In genomic region chr6:111825439-111825838, GRCh38 we compare ENCODE assay signal across 18 cellular contexts. TPM values are rescaled to one million over a fixed set of nuclear protein-coding genes. Genes with fewer than 3 reads are reported as not detected.
DNase-seq lines count a peak whose midpoint lies in the region; ATAC-seq and TF ChIP-seq lines count a peak whose summit lies in the region.
"Had no signal": no experiment of that assay in that cellular context is flagged by ENCODE, and none has a peak within 500 bp of the region (broad histone marks: within the 10 kb centered on the region; RNA-seq: fewer than 3 reads in every experiment).

No MANE protein-coding gene starts in this region.

- 88% methylated on average over 2 of the region's 2 CpGs for WGBS in suprapubic skin

- TF ChIP-seq POLR2A in suprapubic skin (IDR thresholded peaks at IDR 0.05), result no peak

- peaks cover 27% of the 10 kb centered on the region for H3K4me1 ChIP-seq in suprapubic skin

- peaks cover 92% of the 10 kb centered on the region for H3K4me1 Mint-ChIP-seq in activated T-cell treated with anti-CD3 and anti-CD28 coated beads, Interleukin-2, amount 50 U/mL, for 24 hours (ENCODE audit: low read depth)
- H3K4me1 Mint-ChIP-seq in WTC11, result no peaks in the 10 kb centered on the region
- H3K4me1 Mint-ChIP-seq in dendritic cell treated with granulocyte-macrophage colony-stimulating factor and Interleukin-4, amounts not matched to agents 40 ng/mL and 50 ng/mL, for 4 days (ENCODE audit: low read depth), result peaks cover 52% of the 10 kb centered on the region

- H3K4me3 Mint-ChIP-seq in activated T-cell treated with anti-CD3 and anti-CD28 coated beads, Interleukin-2, amount 50 U/mL, for 24 hours, result peak overlapping the region; percentile 63
- H3K4me3 Mint-ChIP-seq in WTC11, result no peak overlapping the region
- no peak overlapping the region for H3K4me3 Mint-ChIP-seq in dendritic cell treated with granulocyte-macrophage colony-stimulating factor and Interleukin-4, amounts not matched to agents 40 ng/mL and 50 ng/mL, for 4 days

- intact Hi-C loops in dendritic cell treated with granulocyte-macrophage colony-stimulating factor and Interleukin-4, amounts not matched to agents 40 ng/mL and 50 ng/mL, for 4 days (cut with micrococcal nuclease), result no loop called here

- H3K27me3 Mint-ChIP-seq in activated T-cell treated with anti-CD3 and anti-CD28 coated beads, Interleukin-2, amount 50 U/mL, for 24 hours, result no peaks in the 10 kb centered on the region
- H3K27me3 Mint-ChIP-seq in WTC11 (ENCODE audit: low read depth), result no peaks in the 10 kb centered on the region; the same call in 1 of the 2 replicates
- H3K27me3 Mint-ChIP-seq in dendritic cell treated with granulocyte-macrophage colony-stimulating factor and Interleukin-4, amounts not matched to agents 40 ng/mL and 50 ng/mL, for 4 days, result no peaks in the 10 kb centered on the region

- peaks cover 87% of the 10 kb centered on the region for H3K36me3 Mint-ChIP-seq in activated T-cell treated with anti-CD3 and anti-CD28 coated beads, Interleukin-2, amount 50 U/mL, for 24 hours (ENCODE audit: low read depth)
- H3K36me3 Mint-ChIP-seq in WTC11, result peaks cover 5% of the 10 kb centered on the region; the same call in 1 of the 2 replicates
- no peaks in the 10 kb centered on the region for H3K36me3 Mint-ChIP-seq in dendritic cell treated with granulocyte-macrophage colony-stimulating factor and Interleukin-4, amounts not matched to agents 40 ng/mL and 50 ng/mL, for 4 days (ENCODE audit: low read depth)

- peak overlapping the region; percentile 24 for H3K27ac ChIP-seq in suprapubic skin
- H3K27ac ChIP-seq: hepatocyte, thoracic aorta had no signal

- no peaks in the 10 kb centered on the region for H3K9me3 Mint-ChIP-seq in activated T-cell treated with anti-CD3 and anti-CD28 coated beads, Interleukin-2, amount 50 U/mL, for 24 hours
- peaks cover 5% of the 10 kb centered on the region; the same call in 1 of the 2 replicates for H3K9me3 Mint-ChIP-seq in WTC11
- no peaks in the 10 kb centered on the region for H3K9me3 Mint-ChIP-seq in dendritic cell treated with granulocyte-macrophage colony-stimulating factor and Interleukin-4, amounts not matched to agents 40 ng/mL and 50 ng/mL, for 4 days

- H3K9me3 ChIP-seq in suprapubic skin, result no peaks in the 10 kb centered on the region
- H3K9me3 ChIP-seq: thoracic aorta had no signal

- CTCF ChIA-PET in WTC11 (lab: Charles Lee), result interaction anchor here (1.2 kb wide), 1 partner anchor 116 kb away, joined by 3 read pairs; no protein-coding TSS in a partner anchor

- POLR2A ChIA-PET in WTC11 (lab: Charles Lee), result no interaction called here

- no peak for DNase-seq in activated T-cell treated with anti-CD3 and anti-CD28 coated beads, Interleukin-2, amount 50 U/mL, for 24 hours
- no peak for DNase-seq in activated T-cell treated with anti-CD3 and anti-CD28 coated beads, Interleukin-2, amount 50 U/mL, for 1 hour
- DNase-seq in WTC11 (ENCODE audit: low spot score) (no peak), suprapubic skin (ENCODE audit: low spot score in 2 of 2) (no peak), NCI-H774 (lab: John Stamatoyannopoulos, UW) (no peak), amniotic stem cell (lab: John Stamatoyannopoulos, UW) (no peak), NCI-H446 (lab: John Stamatoyannopoulos, UW) (no peak)
- DNase-seq: activated effector memory CD4-positive, alpha-beta T cell treated with anti-CD3 and anti-CD28 coated beads, Interleukin-2, amount 50 U/mL, for 16 hours; brain microvascular endothelial cell; DMS79 treated with DMSO at 0.1 percent for 48 hours; GOT3; islet precursor cell; NCI-H1694; NCI-H226; stimulated activated CD4-positive, alpha-beta T cell treated with anti-CD3 and anti-CD28 coated beads, Interleukin-4, amount 100 ng/mL, for 4 hours had no signal

- no peak for TF ChIP-seq CTCF in WTC11 (IDR thresholded peaks at IDR 0.05)
- TF ChIP-seq CTCF in suprapubic skin (IDR thresholded peaks at IDR 0.05), result no peak

- H3K27me3 ChIP-seq in suprapubic skin, result no peaks in the 10 kb centered on the region
- H3K27me3 ChIP-seq: brain microvascular endothelial cell, hepatocyte had no signal

- no peaks in the 10 kb centered on the region for H3K36me3 ChIP-seq in suprapubic skin
- H3K36me3 ChIP-seq: brain microvascular endothelial cell, thoracic aorta had no signal

- H3K4me3 ChIP-seq in suprapubic skin, result no peak overlapping the region
- H3K4me3 ChIP-seq: hepatocyte, thoracic aorta had no signal

- ATAC-seq in WTC11, result no peak

- no peak for TF ChIP-seq EP300 in suprapubic skin (IDR thresholded peaks at IDR 0.05)

- H3K27ac Mint-ChIP-seq in activated T-cell treated with anti-CD3 and anti-CD28 coated beads, Interleukin-2, amount 50 U/mL, for 24 hours, result peak overlapping the region; percentile 94
- H3K27ac Mint-ChIP-seq in WTC11, result peak overlapping the region; percentile 25; the same call in 1 of the 2 replicates
- H3K27ac Mint-ChIP-seq in dendritic cell treated with granulocyte-macrophage colony-stimulating factor and Interleukin-4, amounts not matched to agents 40 ng/mL and 50 ng/mL, for 4 days, result peak overlapping the region; percentile 46

TF ChIP-seq in WTC11, 78 proteins besides CTCF, POLR2A, EP300 and RAD21 (continues in another document):
- TF ChIP-seq, protein P1, sequence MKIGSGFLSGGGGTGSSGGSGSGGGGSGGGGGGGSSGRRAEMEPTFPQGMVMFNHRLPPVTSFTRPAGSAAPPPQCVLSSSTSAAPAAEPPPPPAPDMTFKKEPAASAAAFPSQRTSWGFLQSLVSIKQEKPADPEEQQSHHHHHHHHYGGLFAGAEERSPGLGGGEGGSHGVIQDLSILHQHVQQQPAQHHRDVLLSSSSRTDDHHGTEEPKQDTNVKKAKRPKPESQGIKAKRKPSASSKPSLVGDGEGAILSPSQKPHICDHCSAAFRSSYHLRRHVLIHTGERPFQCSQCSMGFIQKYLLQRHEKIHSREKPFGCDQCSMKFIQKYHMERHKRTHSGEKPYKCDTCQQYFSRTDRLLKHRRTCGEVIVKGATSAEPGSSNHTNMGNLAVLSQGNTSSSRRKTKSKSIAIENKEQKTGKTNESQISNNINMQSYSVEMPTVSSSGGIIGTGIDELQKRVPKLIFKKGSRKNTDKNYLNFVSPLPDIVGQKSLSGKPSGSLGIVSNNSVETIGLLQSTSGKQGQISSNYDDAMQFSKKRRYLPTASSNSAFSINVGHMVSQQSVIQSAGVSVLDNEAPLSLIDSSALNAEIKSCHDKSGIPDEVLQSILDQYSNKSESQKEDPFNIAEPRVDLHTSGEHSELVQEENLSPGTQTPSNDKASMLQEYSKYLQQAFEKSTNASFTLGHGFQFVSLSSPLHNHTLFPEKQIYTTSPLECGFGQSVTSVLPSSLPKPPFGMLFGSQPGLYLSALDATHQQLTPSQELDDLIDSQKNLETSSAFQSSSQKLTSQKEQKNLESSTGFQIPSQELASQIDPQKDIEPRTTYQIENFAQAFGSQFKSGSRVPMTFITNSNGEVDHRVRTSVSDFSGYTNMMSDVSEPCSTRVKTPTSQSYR (CRISPR knock-in tag; IDR thresholded peaks at IDR 0.05), result no peak
- TF ChIP-seq NFYB (CRISPR knock-in tag; conservative IDR thresholded peaks at IDR 0.05; ENCODE audit: low read depth), result no peak
- TF ChIP-seq, protein P2, sequence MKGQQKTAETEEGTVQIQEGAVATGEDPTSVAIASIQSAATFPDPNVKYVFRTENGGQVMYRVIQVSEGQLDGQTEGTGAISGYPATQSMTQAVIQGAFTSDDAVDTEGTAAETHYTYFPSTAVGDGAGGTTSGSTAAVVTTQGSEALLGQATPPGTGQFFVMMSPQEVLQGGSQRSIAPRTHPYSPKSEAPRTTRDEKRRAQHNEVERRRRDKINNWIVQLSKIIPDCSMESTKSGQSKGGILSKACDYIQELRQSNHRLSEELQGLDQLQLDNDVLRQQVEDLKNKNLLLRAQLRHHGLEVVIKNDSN (CRISPR knock-in tag; IDR thresholded peaks at IDR 0.05), result no peak
- no peak for TF ChIP-seq IRF2 (CRISPR knock-in tag; IDR thresholded peaks at IDR 0.05; ENCODE audit: borderline replicate concordance, low read depth)
- no peak for TF ChIP-seq OVOL2 (CRISPR knock-in tag; IDR thresholded peaks at IDR 0.05; ENCODE audit: borderline replicate concordance)
- no peak for TF ChIP-seq ZNF396 (CRISPR knock-in tag; IDR thresholded peaks at IDR 0.05; ENCODE audit: borderline replicate concordance)
- no peak for TF ChIP-seq E2F4 (CRISPR knock-in tag; IDR thresholded peaks at IDR 0.05; ENCODE audit: borderline replicate concordance, low read depth)
- no peak for TF ChIP-seq ZNF232 (CRISPR knock-in tag; IDR thresholded peaks at IDR 0.05)
- no peak for TF ChIP-seq TP53 (CRISPR knock-in tag; IDR thresholded peaks at IDR 0.05)
- no peak for TF ChIP-seq KAT7 (CRISPR knock-in tag; IDR thresholded peaks at IDR 0.05; ENCODE audit: borderline replicate concordance)
- no peak for TF ChIP-seq ZNF423 (CRISPR knock-in tag; IDR thresholded peaks at IDR 0.05)
- no peak for TF ChIP-seq TEAD1 (CRISPR knock-in tag; IDR thresholded peaks at IDR 0.05)
- no peak for TF ChIP-seq ZNF138 (CRISPR knock-in tag; conservative IDR thresholded peaks at IDR 0.05)
- TF ChIP-seq ATF1 (CRISPR knock-in tag; IDR thresholded peaks at IDR 0.05), result no peak
- TF ChIP-seq, protein P3, sequence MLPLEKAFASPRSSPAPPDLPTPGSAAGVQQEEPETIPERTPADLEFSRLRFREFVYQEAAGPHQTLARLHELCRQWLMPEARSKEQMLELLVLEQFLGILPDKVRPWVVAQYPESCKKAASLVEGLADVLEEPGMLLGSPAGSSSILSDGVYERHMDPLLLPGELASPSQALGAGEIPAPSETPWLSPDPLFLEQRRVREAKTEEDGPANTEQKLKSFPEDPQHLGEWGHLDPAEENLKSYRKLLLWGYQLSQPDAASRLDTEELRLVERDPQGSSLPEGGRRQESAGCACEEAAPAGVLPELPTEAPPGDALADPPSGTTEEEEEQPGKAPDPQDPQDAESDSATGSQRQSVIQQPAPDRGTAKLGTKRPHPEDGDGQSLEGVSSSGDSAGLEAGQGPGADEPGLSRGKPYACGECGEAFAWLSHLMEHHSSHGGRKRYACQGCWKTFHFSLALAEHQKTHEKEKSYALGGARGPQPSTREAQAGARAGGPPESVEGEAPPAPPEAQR (CRISPR knock-in tag; IDR thresholded peaks at IDR 0.05), result no peak

RNA-seq across cellular contexts. Expression of gene FYN, which starts 47.8 kb away (rescaled TPM):
- total RNA-seq in WTC11 (2021) (57.1 to 63.9 TPM (median 59.0 TPM) in 3 replicates), suprapubic skin (10 to 100 TPM; 36.6 to 89.6 (median 67.3) TPM)

Comparison
In these comparisons a context has a peak if more than half of its experiments do, and no peak if none do; other contexts are left out.
1. H3K27ac Mint-ChIP-seq: peak in every context shown above with its lines; median percentile 94 in activated T-cell treated with anti-CD3 and anti-CD28 coated beads, Interleukin-2, amount 50 U/mL, for 24 hours; 46 in dendritic cell treated with granulocyte-macrophage colony-stimulating factor and Interleukin-4, amounts not matched to agents 40 ng/mL and 50 ng/mL, for 4 days; 25 in WTC11.